Comparison of ENCODE assay signal across 13 cellular contexts in the genomic region with DNA sequence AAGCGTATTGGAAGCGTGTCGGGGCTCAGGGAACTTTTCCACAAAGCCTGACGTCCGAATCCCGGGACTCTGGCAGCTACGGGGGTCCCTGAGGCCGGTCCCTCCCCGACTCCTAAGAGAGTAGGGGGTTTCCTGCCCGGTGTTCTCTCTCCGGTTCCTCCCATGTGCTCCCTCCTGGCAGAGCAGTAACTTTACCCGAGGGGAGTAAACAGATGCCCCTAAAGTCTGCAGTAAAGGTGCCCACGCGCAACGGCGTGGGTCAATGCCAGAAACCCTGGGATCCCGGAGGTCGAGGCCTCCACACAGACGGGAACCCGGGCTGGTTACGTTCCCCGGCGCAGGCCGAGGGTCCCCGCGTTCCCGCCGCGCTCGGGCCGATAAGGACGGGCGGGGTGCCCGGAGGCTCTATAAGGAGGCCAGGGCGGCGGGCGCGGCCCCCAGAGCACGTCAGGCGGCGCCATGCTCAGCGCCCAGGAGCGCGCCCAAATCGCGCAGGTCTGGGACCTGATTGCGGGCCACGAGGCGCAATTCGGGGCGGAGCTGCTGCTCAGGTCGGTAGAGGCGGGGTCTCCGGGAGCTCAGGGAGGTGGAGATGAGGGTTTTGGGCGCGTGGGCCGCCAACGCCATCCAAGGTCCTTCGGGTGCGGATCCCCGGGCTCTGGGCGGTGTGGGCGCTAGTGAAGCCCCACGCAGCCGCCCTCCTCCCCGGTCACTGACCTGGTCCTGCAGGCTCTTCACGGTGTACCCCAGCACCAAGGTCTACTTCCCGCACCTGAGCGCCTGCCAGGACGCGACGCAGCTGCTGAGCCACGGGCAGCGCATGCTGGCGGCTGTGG. TPM values are rescaled to one million over a fixed set of nuclear protein-coding genes. Genes with fewer than 3 reads are reported as not detected.
DNase-seq lines count a peak whose midpoint lies in the region; ATAC-seq, FAIRE-seq and TF ChIP-seq lines count a peak whose summit lies in the region.
"Had no signal": no experiment of that assay in that cellular context is flagged by ENCODE, and none has a peak within 500 bp of the region (broad histone marks: within the 10 kb centered on the region; RNA-seq: fewer than 3 reads in every experiment).

A gene with protein sequence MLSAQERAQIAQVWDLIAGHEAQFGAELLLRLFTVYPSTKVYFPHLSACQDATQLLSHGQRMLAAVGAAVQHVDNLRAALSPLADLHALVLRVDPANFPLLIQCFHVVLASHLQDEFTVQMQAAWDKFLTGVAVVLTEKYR (plus strand): TSS at position 440 of the 836 bp plus-strand sequence. CDS start 20 bp downstream, at position 460.

- TF ChIP-seq POLR2A in gastrocnemius medialis (IDR thresholded peaks at IDR 0.05), result no peak

- DNase-seq in NCI-H748 (lab: John Stamatoyannopoulos, UW; ENCODE audit: unreplicated experiment), result peak; percentile 21
- no peak for DNase-seq in NCI-H748 treated with DMSO at 0.1 percent for 48 hours (lab: John Stamatoyannopoulos, UW)
- peak in 1 of 2 donors; percentile 62 for DNase-seq in frontal cortex (ENCODE audit: low spot score in 2 of 2)
- DNase-seq in T-helper 9 cell, result no peak
- no peak for DNase-seq in gastrocnemius medialis
- no peak for DNase-seq in posterior vena cava (ENCODE audit: low spot score)
- DNase-seq: activated naive CD8-positive, alpha-beta T cell treated with anti-CD3 and anti-CD28 coated beads, Interleukin-2, amount 10 ng/mL, durations not matched to agents 7 days and 5 days; NCI-H187; tibial artery had no signal

- H3K27me3 ChIP-seq in skeletal muscle satellite cell (ENCODE audit: control insufficient read depth, insufficient read depth, low read length) (peaks cover 48% of the 10 kb centered on the region), gastrocnemius medialis (peaks cover 52 to 59% (median 52%) of the 10 kb centered on the region in 3 donors)

- H3K9me3 ChIP-seq in skeletal muscle satellite cell (replicated peaks; ENCODE audit: low read length) (no peaks in the 10 kb centered on the region), gastrocnemius medialis (no peaks in the 10 kb centered on the region)
- H3K9me3 ChIP-seq: tibial artery had no signal

- peak within 1 kb of the TSS; percentile 46 for H3K4me2 ChIP-seq in skeletal muscle satellite cell (ENCODE audit: low read length)

- no peak within 1 kb of the TSS for H3K9ac ChIP-seq in skeletal muscle satellite cell (ENCODE audit: low read depth, low read length)

- intact Hi-C loops in gastrocnemius medialis (cut with DNase I; ENCODE audit: low total_unique reads), result no loop called here
- intact Hi-C loops in posterior vena cava (cut with DNase I), result no loop called here

- no peak for TF ChIP-seq CTCF in gastrocnemius medialis (IDR thresholded peaks at IDR 0.05 in 4 of 5, conservative IDR thresholded peaks at IDR 0.05 in 1 of 5)

- H3K4me1 ChIP-seq in skeletal muscle satellite cell (ENCODE audit: control insufficient read depth, insufficient read depth, low read length) (peaks cover 3% of the 10 kb centered on the region), gastrocnemius medialis (peaks cover 0 to 18% of the 10 kb centered on the region in 2 donors)

- no peak within 1 kb of the TSS for H3K27ac ChIP-seq in gastrocnemius medialis
- H3K27ac ChIP-seq: tibial artery had no signal

- H3K4me3 ChIP-seq in skeletal muscle satellite cell (ENCODE audit: low read length) (no peak within 1 kb of the TSS), gastrocnemius medialis (peak within 1 kb of the TSS in 2 of 4 donors; percentile 30 to 40)

- H3K36me3 ChIP-seq in skeletal muscle satellite cell (ENCODE audit: insufficient read depth, low read length), result no peaks in the 10 kb centered on the region
- no peaks in the 10 kb centered on the region for H3K36me3 ChIP-seq in gastrocnemius medialis
- H3K36me3 ChIP-seq: tibial artery had no signal

- ATAC-seq in SK-N-SH treated with all-trans-retinoic acid at 6 μM for 48 hours (peak; percentile 6; the same call in 1 of the 3 replicates), gastrocnemius medialis (no peak)

- in situ Hi-C loops in gastrocnemius medialis (cut with MboI; ENCODE audit: low sequenced_read_pairs in 4 of 4), result no loop called here

- no peak for FAIRE-seq in frontal cortex (lab: Jason Lieb, UNC)

TF ChIP-seq in SK-N-SH treated with all-trans-retinoic acid at 6 μM for 48 hours, 23 proteins besides CTCF, POLR2A, EP300 and RAD21:
- TF ChIP-seq CSDC2 (CRISPR knock-in tag; IDR thresholded peaks at IDR 0.05), result no peak
- no peak for TF ChIP-seq RARB (CRISPR knock-in tag; IDR thresholded peaks at IDR 0.05)
- no peak for TF ChIP-seq ZC3H10 (CRISPR knock-in tag; IDR thresholded peaks at IDR 0.05)

RNA-seq across cellular contexts. Expression of the gene that starts here (rescaled TPM):
- total RNA-seq in frontal cortex (29.3 TPM), gastrocnemius medialis (not detected), posterior vena cava (1 to 10 TPM in 1 of 2 donors, under 1 TPM in 1; 0.90 to 1.5 TPM)
- total RNA-seq in skeletal muscle satellite cell (2012; rRNA removed), result not detected in 2 replicates
- total RNA-seq: activated naive CD8-positive, alpha-beta T cell treated with anti-CD3 and anti-CD28 coated beads, Interleukin-2, amount 10 ng/mL, durations not matched to agents 7 days and 5 days; glomerular endothelial cell; renal cortical epithelial cell had no signal
